ENCODE assay signal across 27 cellular contexts in genomic region chr9:125091121-125091520, GRCh38.
"Had no signal": no experiment of that assay in that cellular context is flagged by ENCODE, and none has a peak within 500 bp of the region (broad histone marks: within the 10 kb centered on the region; RNA-seq: fewer than 3 reads in every experiment).

No MANE protein-coding gene starts in this region.

- FAIRE-seq: astrocyte, bronchial epithelial cell, TTC549 had no signal

- DNase-seq: activated B cell treated with CpG ODN at 0.5 μM for 24 hours; activated CD4-positive, alpha-beta memory T cell treated with anti-CD3 and anti-CD28 coated beads for 36 hours; activated CD4-positive, alpha-beta T cell treated with anti-CD3 and anti-CD28 coated beads for 4 hours; activated CD4-positive, alpha-beta T cell treated with anti-CD3 and anti-CD28 coated beads, Interleukin-2, amount 10 ng/mL, durations not matched to agents 24 days and 14 days; activated CD4-positive, alpha-beta T cell treated with anti-CD3 and anti-CD28 coated beads, Interleukin-2, amount 50 U/mL, for 1 hour; activated CD4-positive, alpha-beta T cell treated with anti-CD3 and anti-CD28 coated beads, Interleukin-2, amount 50 U/mL, for 4 hours; activated CD4-positive, CD25-positive, alpha-beta regulatory T cell treated with anti-CD3 and anti-CD28 coated beads, Interleukin-2, amount 50 U/mL, for 72 hours; activated CD8-positive, alpha-beta memory T cell treated with anti-CD3 and anti-CD28 coated beads, Interleukin-2, amount 50 U/mL, for 4 hours; activated CD8-positive, alpha-beta T cell treated with anti-CD3 and anti-CD28 coated beads for 36 hours; activated effector memory CD4-positive, alpha-beta T cell treated with anti-CD3 and anti-CD28 coated beads, Interleukin-2, amount 50 U/mL, for 16 hours; activated gamma-delta T cell treated with Interleukin-2 at 50 U/mL for 16 hours; activated naive CD4-positive, alpha-beta T cell; activated naive CD4-positive, alpha-beta T cell treated with anti-CD3 and anti-CD28 coated beads for 36 hours; activated naive CD4-positive, alpha-beta T cell treated with anti-CD3 and anti-CD28 coated beads, Interleukin-2, amount 50 U/mL, for 16 hours; activated naive CD8-positive, alpha-beta T cell treated with anti-CD3 and anti-CD28 coated beads for 36 hours; activated T-cell treated with anti-CD3 and anti-CD28 coated beads for 4 hours; activated T-cell treated with anti-CD3 and anti-CD28 coated beads, Interleukin-2, amount 50 U/mL, for 1 hour; activated T-cell treated with anti-CD3 and anti-CD28 coated beads, Interleukin-2, amount 50 U/mL, for 4 hours; activated T-cell treated with anti-CD3 and anti-CD28 coated beads, Interleukin-2, amount 50 U/mL, for 72 hours; adrenal gland; amniotic stem cell; aorta; caudate nucleus; T-helper 17 cell had no signal
